In genomic region chr7:69402696-69403095, GRCh38 we compare ENCODE assay signal across 19 cellular contexts.
"Had no signal": no experiment of that assay in that cellular context is flagged by ENCODE, and none has a peak within 500 bp of the region (broad histone marks: within the 10 kb centered on the region; RNA-seq: fewer than 3 reads in every experiment).

No MANE protein-coding gene starts in this region.

- H3K4me2 ChIP-seq: hepatocyte had no signal

- ATAC-seq: activated CD4-positive, CD25-positive, alpha-beta regulatory T cell treated with anti-CD3 and anti-CD28 coated beads, Interleukin-2, amount 50 U/mL, for 24 hours; activated naive CD8-positive, alpha-beta T cell treated with anti-CD3 and anti-CD28 coated beads, Interleukin-2, amount 50 U/mL, for 24 hours; natural killer cell treated with Interleukin-12 subunit alpha and Interleukin-12 subunit beta and Interleukin-15 and Interleukin-18, amount 100 ng/mL, for 72 hours; stimulated activated memory B cell treated with anti-CD40 and anti-IgM and Interleukin-4, amounts not matched to agents 10 μg/mL and 1 μg/mL and 100 μg/mL, for 72 hours had no signal

- H3K9me3 ChIP-seq: ascending aorta, esophagus squamous epithelium, left lung, thyroid gland, uterus had no signal

- DNase-seq: activated CD4-positive, alpha-beta T cell treated with anti-CD3 and anti-CD28 coated beads, Interleukin-2, amount 50 U/mL, for 1 hour; activated naive CD4-positive, alpha-beta T cell treated with anti-CD3 and anti-CD28 coated beads for 36 hours; activated naive CD8-positive, alpha-beta T cell treated with anti-CD3 and anti-CD28 coated beads, Interleukin-2, amount 50 U/mL, for 24 hours; activated T-cell treated with anti-CD3 and anti-CD28 coated beads for 4 hours; cerebellar nuclear complex; effector CD8-positive, alpha-beta T cell; esophagus squamous epithelium; left lung; posterior cingulate gyrus; retina; stimulated activated CD4-positive, alpha-beta T cell treated with anti-CD3 and anti-CD28 coated beads, Interleukin-2, amount 100 ng/mL, for 48 hours; uterus had no signal

- H3K4me1 ChIP-seq: ascending aorta, breast epithelium, esophagus squamous epithelium, left lung, thyroid gland, uterus had no signal

- H3K4me3 ChIP-seq: ascending aorta, breast epithelium, esophagus squamous epithelium, hepatocyte, left lung, thyroid gland, uterus had no signal

- H3K27me3 ChIP-seq: ascending aorta, breast epithelium, esophagus squamous epithelium, hepatocyte, left lung, thyroid gland, uterus had no signal

- H3K36me3 ChIP-seq: ascending aorta, breast epithelium, esophagus squamous epithelium, left lung, thyroid gland, uterus had no signal

- H2AFZ ChIP-seq: hepatocyte had no signal

- H3K27ac ChIP-seq: ascending aorta, breast epithelium, esophagus squamous epithelium, hepatocyte, left lung, thyroid gland, uterus had no signal

- H3K79me2 ChIP-seq: hepatocyte had no signal
